In the genomic region with DNA sequence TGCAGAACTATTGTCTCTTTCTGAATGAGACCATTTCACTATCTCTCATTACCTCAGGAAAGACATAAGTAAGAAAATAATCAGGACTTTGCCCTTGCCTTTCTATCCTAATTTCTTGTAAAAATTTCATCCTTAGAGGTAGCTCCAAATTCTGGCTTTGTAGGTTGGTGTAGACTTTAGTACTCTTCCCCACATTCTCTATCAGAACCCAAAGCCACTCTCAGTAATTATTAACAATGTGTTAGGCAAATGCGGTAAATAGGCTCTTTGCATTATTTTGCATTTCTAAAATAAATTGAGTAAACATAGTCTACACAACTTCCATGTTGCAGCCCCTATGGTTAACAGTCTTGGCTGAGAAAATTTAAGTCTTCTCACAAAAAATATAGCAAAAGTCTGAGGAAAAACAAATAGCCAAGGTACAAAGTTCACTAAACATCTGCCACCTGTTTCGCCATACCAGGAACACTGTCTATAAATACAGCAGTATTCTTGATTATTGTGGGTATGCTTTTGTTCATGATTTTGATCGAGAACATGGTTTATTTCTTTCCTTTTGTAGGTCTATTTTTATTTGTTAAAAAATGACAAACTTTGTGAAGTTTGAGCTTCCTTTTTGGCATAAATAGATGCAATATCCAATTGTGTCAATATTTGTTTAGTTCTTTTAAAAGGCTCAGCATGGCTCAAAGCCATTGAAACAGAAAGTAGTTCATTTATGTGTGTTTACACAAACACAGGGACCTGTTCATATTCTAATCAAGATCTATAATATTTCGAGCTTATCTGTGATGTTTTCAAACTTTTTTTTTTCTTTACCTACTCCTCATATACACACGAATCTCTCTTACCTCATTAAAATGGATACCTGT, we compare ENCODE assay signal across 1 cellular context.
TF ChIP-seq lines count a peak whose summit lies in the region.

No MANE protein-coding gene starts in this region.

TF ChIP-seq in liver, 16 proteins besides CTCF, POLR2A, EP300 and RAD21 (continued from another document):
- no peak for TF ChIP-seq ATF3 (IDR thresholded peaks at IDR 0.05)
- TF ChIP-seq MAX (IDR thresholded peaks at IDR 0.05), result peak; percentile 43
- peak in 1 of 2 donors; percentile 56 for TF ChIP-seq JUND (IDR thresholded peaks at IDR 0.05)
- peak in 1 of 2 donors; percentile 44 for TF ChIP-seq EGR1 (IDR thresholded peaks at IDR 0.05; ENCODE audit: low read depth in 2 of 2)
- peak; percentile 74 for TF ChIP-seq FOXA2 (IDR thresholded peaks at IDR 0.05)
- TF ChIP-seq, protein P1, sequence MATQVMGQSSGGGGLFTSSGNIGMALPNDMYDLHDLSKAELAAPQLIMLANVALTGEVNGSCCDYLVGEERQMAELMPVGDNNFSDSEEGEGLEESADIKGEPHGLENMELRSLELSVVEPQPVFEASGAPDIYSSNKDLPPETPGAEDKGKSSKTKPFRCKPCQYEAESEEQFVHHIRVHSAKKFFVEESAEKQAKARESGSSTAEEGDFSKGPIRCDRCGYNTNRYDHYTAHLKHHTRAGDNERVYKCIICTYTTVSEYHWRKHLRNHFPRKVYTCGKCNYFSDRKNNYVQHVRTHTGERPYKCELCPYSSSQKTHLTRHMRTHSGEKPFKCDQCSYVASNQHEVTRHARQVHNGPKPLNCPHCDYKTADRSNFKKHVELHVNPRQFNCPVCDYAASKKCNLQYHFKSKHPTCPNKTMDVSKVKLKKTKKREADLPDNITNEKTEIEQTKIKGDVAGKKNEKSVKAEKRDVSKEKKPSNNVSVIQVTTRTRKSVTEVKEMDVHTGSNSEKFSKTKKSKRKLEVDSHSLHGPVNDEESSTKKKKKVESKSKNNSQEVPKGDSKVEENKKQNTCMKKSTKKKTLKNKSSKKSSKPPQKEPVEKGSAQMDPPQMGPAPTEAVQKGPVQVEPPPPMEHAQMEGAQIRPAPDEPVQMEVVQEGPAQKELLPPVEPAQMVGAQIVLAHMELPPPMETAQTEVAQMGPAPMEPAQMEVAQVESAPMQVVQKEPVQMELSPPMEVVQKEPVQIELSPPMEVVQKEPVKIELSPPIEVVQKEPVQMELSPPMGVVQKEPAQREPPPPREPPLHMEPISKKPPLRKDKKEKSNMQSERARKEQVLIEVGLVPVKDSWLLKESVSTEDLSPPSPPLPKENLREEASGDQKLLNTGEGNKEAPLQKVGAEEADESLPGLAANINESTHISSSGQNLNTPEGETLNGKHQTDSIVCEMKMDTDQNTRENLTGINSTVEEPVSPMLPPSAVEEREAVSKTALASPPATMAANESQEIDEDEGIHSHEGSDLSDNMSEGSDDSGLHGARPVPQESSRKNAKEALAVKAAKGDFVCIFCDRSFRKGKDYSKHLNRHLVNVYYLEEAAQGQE (IDR thresholded peaks at IDR 0.05), result peak; percentile 41
- peak; percentile 53 for TF ChIP-seq YY1 (IDR thresholded peaks at IDR 0.05)
- no peak for TF ChIP-seq GABPA (IDR thresholded peaks at IDR 0.05 in 1 of 2, conservative IDR thresholded peaks at IDR 0.05 in 1 of 2)
- peak; percentile 89 for TF ChIP-seq SP1 (IDR thresholded peaks at IDR 0.05)
TF ChIP-seq in liver: peak in this region for 12.
